ENCODE assay signal across 17 cellular contexts in genomic region chr15:60941448-60941847, GRCh38.
DNase-seq lines count a peak whose midpoint lies in the region; ATAC-seq and TF ChIP-seq lines count a peak whose summit lies in the region.
"Had no signal": no experiment of that assay in that cellular context is flagged by ENCODE, and none has a peak within 500 bp of the region (broad histone marks: within the 10 kb centered on the region; RNA-seq: fewer than 3 reads in every experiment).

No MANE protein-coding gene starts in this region.

- in situ Hi-C loops in IMR-90 (cut with MboI; ENCODE audit: low sequenced_read_pairs) = no loop called here

- TF ChIP-seq CTCF in IMR-90 (conservative IDR thresholded peaks at IDR 0.05; ENCODE audit: low read depth, low read length) = no peak

- peak overlapping the region; percentile 2; the same call in 1 of the 2 replicates for H2AK5ac ChIP-seq in IMR-90 (ENCODE audit: low read depth, low read length)

- no peak overlapping the region for H2AK9ac ChIP-seq in IMR-90 (replicated peaks; ENCODE audit: low read depth, low read length, poor library complexity)

- ATAC-seq in IMR-90 (ENCODE audit: low read depth) = peak; percentile 84
- ATAC-seq: GM23338, right lobe of liver had no signal

- H2BK20ac ChIP-seq in IMR-90 (ENCODE audit: low read depth, low read length) = 0 out of 2 replicates have a peak overlapping the region, but pooled peaks have one; percentile 12

- H3K56ac ChIP-seq in IMR-90 (ENCODE audit: extremely low read depth, insufficient read depth, low read length) = no peak overlapping the region

- no peaks in the 10 kb centered on the region for H3K27me3 ChIP-seq in IMR-90 (ENCODE audit: control insufficient read depth, insufficient read depth, low read length)
- H3K27me3 ChIP-seq: right lobe of liver had no signal

- H3K4ac ChIP-seq in IMR-90 (ENCODE audit: low read depth, low read length) = peak overlapping the region; percentile 38; the same call in 1 of the 2 replicates

- no TSS peak for BruUV-seq in IMR-90 (replicated peaks; lab: Mats Ljungman, UMichigan)

- H3K27ac ChIP-seq in IMR-90 (ENCODE audit: insufficient read depth, low read length) = no peak overlapping the region
- H3K27ac ChIP-seq: right lobe of liver had no signal

- peak overlapping the region; percentile 51; the same call in 1 of the 2 replicates for H3K18ac ChIP-seq in IMR-90 (ENCODE audit: low read depth, low read length)

- H2BK15ac ChIP-seq in IMR-90 (ENCODE audit: low read depth, low read length) = 0 out of 3 replicates have a peak overlapping the region, but pooled peaks have one; percentile 17

- peak overlapping the region; percentile 26; the same call in 1 of the 2 replicates for H4K5ac ChIP-seq in IMR-90 (ENCODE audit: low read depth, low read length)

- DNase-seq in COLO829 (ENCODE audit: low spot score) = peak; percentile 45
- DNase-seq in IMR-90 = peak; percentile 93
- peak; percentile 12 for DNase-seq in brain pericyte (ENCODE audit: low read depth, low spot score)
- DNase-seq in non-pigmented ciliary epithelial cell (ENCODE audit: low read depth) = peak; percentile 60
- DNase-seq in midbrain (lab: John Stamatoyannopoulos, UW) = no peak
- no peak for DNase-seq in NCI-H2029 treated with DMSO at 0.1 percent for 48 hours (lab: John Stamatoyannopoulos, UW)
- no peak for DNase-seq in NCI-H187 (lab: John Stamatoyannopoulos, UW)
- DNase-seq in SW 1271 (lab: John Stamatoyannopoulos, UW) = no peak
- DNase-seq: activated CD4-positive, alpha-beta T cell treated with anti-CD3 and anti-CD28 coated beads for 48 hours; CD4-positive, CD25-positive, alpha-beta regulatory T cell; DND-41; islet precursor cell; right lobe of liver; SHP77; stimulated activated CD4-positive, alpha-beta T cell treated with anti-CD3 and anti-CD28 coated beads, Interleukin-4, amount 100 ng/mL, for 24 hours; T1000 had no signal

- no peaks in the 10 kb centered on the region for H3K9me1 ChIP-seq in IMR-90 (ENCODE audit: insufficient read depth, low read length)

- peak overlapping the region; percentile 18 for H2BK5ac ChIP-seq in IMR-90 (ENCODE audit: low read depth, low read length, poor library complexity, severe bottlenecking)

- POLR2A ChIA-PET in IMR-90 (lab: Charles Lee; ENCODE audit: unreplicated experiment) = no interaction called here

- WGBS in IMR-90 (ENCODE audit: extremely low coverage in 2 of 2, insufficient read length in 1 of 2), 2 experiments = 100% methylated on average over 1 of the region's 3 CpGs; no CpG with 5 or more reads in 1 of the 2 experiments

- H3K9ac ChIP-seq in IMR-90 (ENCODE audit: low read depth, low read length) = no peak overlapping the region

- no peak overlapping the region for H2AFZ ChIP-seq in IMR-90 (replicated peaks; ENCODE audit: low read length, poor library complexity)
- H2AFZ ChIP-seq: GM23338 had no signal

- TF ChIP-seq RAD21 in IMR-90 (IDR thresholded peaks at IDR 0.05; ENCODE audit: low read length) = no peak

- H4K8ac ChIP-seq in IMR-90 (ENCODE audit: low read depth in 2 of 2, low read length in 2 of 2) = no peak overlapping the region

- H3K36me3 ChIP-seq in IMR-90 (ENCODE audit: control insufficient read depth, insufficient read depth, low read length) = no peaks in the 10 kb centered on the region
- H3K36me3 ChIP-seq: right lobe of liver had no signal

- H3K14ac ChIP-seq in IMR-90 (replicated peaks; ENCODE audit: low read depth, low read length) = 0 out of 2 replicates have a peak overlapping the region, but pooled peaks have one; percentile 1

- H3K4me3 ChIP-seq in IMR-90 (ENCODE audit: insufficient read depth, low read depth, low read length) = no peak overlapping the region
- H3K4me3 ChIP-seq: GM23338, right lobe of liver had no signal

- no peaks in the 10 kb centered on the region for H3K9me3 ChIP-seq in IMR-90 (ENCODE audit: control insufficient read depth, insufficient read depth, low read length)
- H3K9me3 ChIP-seq: right lobe of liver had no signal

- H3K23ac ChIP-seq in IMR-90 (ENCODE audit: low read depth, low read length) = no peak overlapping the region

- H3K4me1 ChIP-seq in IMR-90 (ENCODE audit: control insufficient read depth, insufficient read depth, low read length) = peaks cover 4% of the 10 kb centered on the region

- dilution Hi-C loops in IMR-90 (cut with HindIII; ENCODE audit: low sequenced_read_pairs, unreplicated experiment) = no loop called here

- H3K4me2 ChIP-seq in IMR-90 (ENCODE audit: low read depth, low read length) = peak overlapping the region; percentile 4; the same call in 1 of the 2 replicates
- H3K4me2 ChIP-seq: GM23338 had no signal

- intact Hi-C loops in IMR-90 (cut with micrococcal nuclease) = no loop called here

- H4K91ac ChIP-seq in IMR-90 (ENCODE audit: insufficient read depth, low read depth, low read length) = no peak overlapping the region

- H3K79me1 ChIP-seq in IMR-90 (ENCODE audit: low read depth in 1 of 2, low read length in 2 of 2) = no peaks in the 10 kb centered on the region

- H2BK120ac ChIP-seq in IMR-90 (ENCODE audit: low read depth, low read length) = peak overlapping the region; percentile 9; the same call in 1 of the 2 replicates

- no peaks in the 10 kb centered on the region for H4K20me1 ChIP-seq in IMR-90 (ENCODE audit: insufficient read depth, low read length)

- no peak for TF ChIP-seq POLR2A in IMR-90 (IDR thresholded peaks at IDR 0.05; ENCODE audit: low read depth, low read length)

- CTCF ChIA-PET in IMR-90 (lab: Yijun Ruan, JAX) = no interaction called here

TF ChIP-seq in IMR-90, 13 proteins besides CTCF, POLR2A, EP300 and RAD21:
- peak; percentile 17; the same call in 1 of the 2 replicates for TF ChIP-seq BHLHE40 (IDR thresholded peaks at IDR 0.05; ENCODE audit: low read depth, low read length)
- peak; percentile 85 for TF ChIP-seq FOS (IDR thresholded peaks at IDR 0.05; ENCODE audit: low read depth, low read length)
- peak; percentile 93 for TF ChIP-seq CEBPB (IDR thresholded peaks at IDR 0.05; ENCODE audit: low read depth, low read length)
- no peak for TF ChIP-seq MAFK (IDR thresholded peaks at IDR 0.05; ENCODE audit: low read depth, low read length)

Comparison
In these comparisons a context has a peak if more than half of its experiments do, and no peak if none do; other contexts are left out.
1. DNase-seq: peak in COLO829 (single experiment), IMR-90 (single experiment), brain pericyte (single experiment) and non-pigmented ciliary epithelial cell (single experiment); none in midbrain (single experiment), NCI-H2029 treated with DMSO at 0.1 percent for 48 hours (single experiment), NCI-H187 (0 of 2) and SW 1271 (0 of 2).